ENCODE assay signal across 3 cellular contexts in genomic region chr3:59460068-59460467, GRCh38.
"Had no signal": no experiment of that assay in that cellular context is flagged by ENCODE, and none has a peak within 500 bp of the region (broad histone marks: within the 10 kb centered on the region; RNA-seq: fewer than 3 reads in every experiment).

No MANE protein-coding gene starts in this region.

- DNase-seq: GDM1, GF-D8 had no signal

- ATAC-seq: GM12878 had no signal
